Comparison of ENCODE assay signal across 9 cellular contexts in the genomic region with DNA sequence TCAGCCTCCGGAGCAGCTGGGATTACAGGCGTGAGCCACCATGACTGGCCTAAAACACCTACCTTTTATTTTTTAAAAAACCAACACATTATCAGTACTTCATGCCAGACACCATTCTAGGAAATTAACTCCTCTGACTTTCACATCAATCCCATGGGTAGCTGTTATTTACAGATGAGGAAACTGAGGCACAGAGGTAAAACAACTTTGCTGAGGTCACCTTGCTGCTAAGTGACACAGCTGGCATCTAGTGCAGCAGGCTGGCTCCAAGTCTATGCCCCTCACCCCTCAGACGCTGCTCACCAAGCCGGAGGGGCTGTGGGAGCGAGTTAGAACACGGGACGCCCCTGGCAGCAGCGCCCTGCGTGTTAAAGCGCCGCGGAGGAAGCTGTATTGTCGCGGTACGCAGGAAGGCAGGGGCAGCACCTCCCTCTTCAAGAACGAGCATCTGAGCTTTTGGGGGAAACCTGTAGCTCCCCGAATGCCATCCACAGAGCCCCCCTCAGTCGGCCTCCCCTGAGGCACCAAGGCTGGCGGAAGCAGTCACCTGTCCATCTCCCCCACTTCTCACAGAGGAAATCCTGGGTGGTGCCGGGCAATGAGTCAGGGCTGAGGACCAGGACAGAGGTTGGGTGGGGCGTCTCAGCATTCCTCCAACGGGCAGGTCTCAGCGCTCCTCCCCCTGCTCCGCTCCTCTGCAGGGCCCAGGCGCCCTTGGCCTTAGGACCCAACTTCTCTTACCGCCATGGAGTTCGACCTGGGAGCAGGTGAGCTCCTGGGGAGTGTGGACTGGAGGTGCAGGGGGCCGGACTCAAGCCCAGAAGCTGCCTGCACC. TPM values are rescaled to one million over a fixed set of nuclear protein-coding genes. Genes with fewer than 3 reads are reported as not detected.
DNase-seq lines count a peak whose midpoint lies in the region; ATAC-seq, FAIRE-seq and TF ChIP-seq lines count a peak whose summit lies in the region.
"Had no signal": no experiment of that assay in that cellular context is flagged by ENCODE, and none has a peak within 500 bp of the region (broad histone marks: within the 10 kb centered on the region; RNA-seq: fewer than 3 reads in every experiment).

A gene (plus strand): TSS at position 735 of the 835 bp plus-strand sequence. CDS start 11 bp downstream, at position 746.

- TF ChIP-seq POLR2A in thyroid gland (IDR thresholded peaks at IDR 0.05) = no peak

- no peak for ATAC-seq in HG03571 (IDR thresholded peaks at IDR 0.05; ENCODE audit: unreplicated experiment)
- no peak for ATAC-seq in HG03196 (IDR thresholded peaks at IDR 0.05; ENCODE audit: unreplicated experiment)

- H3K27me3 ChIP-seq in bronchial epithelial cell (ENCODE audit: control insufficient read depth, insufficient read depth, low read length) = no peaks in the 10 kb centered on the region
- no peaks in the 10 kb centered on the region for H3K27me3 ChIP-seq in thyroid gland
- H3K27me3 ChIP-seq in MG63 = no peaks in the 10 kb centered on the region

- peaks cover 19% of the 10 kb centered on the region for H3K36me3 ChIP-seq in bronchial epithelial cell (ENCODE audit: control insufficient read depth, insufficient read depth, low read length)
- H3K36me3 ChIP-seq in thyroid gland = no peaks in the 10 kb centered on the region
- H3K36me3 ChIP-seq in MG63 = peaks cover 57% of the 10 kb centered on the region

- H3K4me1 ChIP-seq in thyroid gland = peaks cover 13 to 22% of the 10 kb centered on the region in 2 donors

- H3K9me3 ChIP-seq in thyroid gland (no peaks in the 10 kb centered on the region), MG63 (no peaks in the 10 kb centered on the region)

- peak; percentile 94 for FAIRE-seq in bronchial epithelial cell (lab: Jason Lieb, UNC)

- peak within 1 kb of the TSS in 2 of 3 donors; percentile 11 to 28 for H3K27ac ChIP-seq in thyroid gland

- TF ChIP-seq RAD21 in Ishikawa (IDR thresholded peaks at IDR 0.05; ENCODE audit: low read depth) = no peak

- TF ChIP-seq CTCF in bronchial epithelial cell (IDR thresholded peaks at IDR 0.05; ENCODE audit: insufficient read depth, low read length, severe bottlenecking) = no peak
- no peak for TF ChIP-seq CTCF in thyroid gland (IDR thresholded peaks at IDR 0.05)

- TF ChIP-seq EP300 in Ishikawa (IDR thresholded peaks at IDR 0.05; ENCODE audit: borderline replicate concordance) = peak; percentile 54; the same call in 1 of the 2 replicates

- intact Hi-C loops in thyroid gland (cut with DNase I) = no loop called here

- H3K4me3 ChIP-seq in bronchial epithelial cell (ENCODE audit: low read depth, low read length) = peak within 1 kb of the TSS; percentile 85
- no peak within 1 kb of the TSS for H3K4me3 ChIP-seq in thyroid gland (replicated peaks in 1 of 3)
- H3K4me3 ChIP-seq in MG63 = no peak within 1 kb of the TSS

- peak; percentile 87 for DNase-seq in bronchial epithelial cell (ENCODE audit: low read depth)
- peak; percentile 89 for DNase-seq in kidney tubule cell (ENCODE audit: low spot score)
- DNase-seq in thyroid gland = peak; percentile 67 to 74
- DNase-seq in NCI-H1092 (lab: John Stamatoyannopoulos, UW) = no peak
- no peak for DNase-seq in MG63
- DNase-seq: NCI-H510A had no signal

- WGBS in thyroid gland, 2 donors = 45 to 63% methylated on average over 6 to 24 of the region's 28 CpGs

TF ChIP-seq in Ishikawa, 13 proteins besides CTCF, POLR2A, EP300 and RAD21:
- TF ChIP-seq NFIC (IDR thresholded peaks at IDR 0.05) (no peak), CEBPB (IDR thresholded peaks at IDR 0.05) (no peak), ZBTB7A (IDR thresholded peaks at IDR 0.05; ENCODE audit: low read depth) (peak; percentile 60; the same call in 1 of the 2 replicates), TEAD4 (IDR thresholded peaks at IDR 0.05) (peak; percentile 70), YY1 (IDR thresholded peaks at IDR 0.05; ENCODE audit: low read depth) (peak; percentile 40; the same call in 1 of the 2 replicates), TCF12 (IDR thresholded peaks at IDR 0.05; ENCODE audit: low read depth) (peak; percentile 60), CREB1 (IDR thresholded peaks at IDR 0.05; ENCODE audit: low read depth) (no peak), EGR1 (IDR thresholded peaks at IDR 0.05) (no peak), TAF1 (IDR thresholded peaks at IDR 0.05; ENCODE audit: low read depth) (no peak; the same call in 1 of the 2 replicates), FOXM1 (IDR thresholded peaks at IDR 0.05; ENCODE audit: borderline replicate concordance, low read depth) (no peak)
- TF ChIP-seq, protein P1, sequence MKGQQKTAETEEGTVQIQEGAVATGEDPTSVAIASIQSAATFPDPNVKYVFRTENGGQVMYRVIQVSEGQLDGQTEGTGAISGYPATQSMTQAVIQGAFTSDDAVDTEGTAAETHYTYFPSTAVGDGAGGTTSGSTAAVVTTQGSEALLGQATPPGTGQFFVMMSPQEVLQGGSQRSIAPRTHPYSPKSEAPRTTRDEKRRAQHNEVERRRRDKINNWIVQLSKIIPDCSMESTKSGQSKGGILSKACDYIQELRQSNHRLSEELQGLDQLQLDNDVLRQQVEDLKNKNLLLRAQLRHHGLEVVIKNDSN (IDR thresholded peaks at IDR 0.05) = peak; percentile 43; the same call in 1 of the 2 replicates
- TF ChIP-seq, protein P2, sequence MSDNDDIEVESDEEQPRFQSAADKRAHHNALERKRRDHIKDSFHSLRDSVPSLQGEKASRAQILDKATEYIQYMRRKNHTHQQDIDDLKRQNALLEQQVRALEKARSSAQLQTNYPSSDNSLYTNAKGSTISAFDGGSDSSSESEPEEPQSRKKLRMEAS (IDR thresholded peaks at IDR 0.05) = peak; percentile 33; the same call in 1 of the 2 replicates
- TF ChIP-seq, protein P3, sequence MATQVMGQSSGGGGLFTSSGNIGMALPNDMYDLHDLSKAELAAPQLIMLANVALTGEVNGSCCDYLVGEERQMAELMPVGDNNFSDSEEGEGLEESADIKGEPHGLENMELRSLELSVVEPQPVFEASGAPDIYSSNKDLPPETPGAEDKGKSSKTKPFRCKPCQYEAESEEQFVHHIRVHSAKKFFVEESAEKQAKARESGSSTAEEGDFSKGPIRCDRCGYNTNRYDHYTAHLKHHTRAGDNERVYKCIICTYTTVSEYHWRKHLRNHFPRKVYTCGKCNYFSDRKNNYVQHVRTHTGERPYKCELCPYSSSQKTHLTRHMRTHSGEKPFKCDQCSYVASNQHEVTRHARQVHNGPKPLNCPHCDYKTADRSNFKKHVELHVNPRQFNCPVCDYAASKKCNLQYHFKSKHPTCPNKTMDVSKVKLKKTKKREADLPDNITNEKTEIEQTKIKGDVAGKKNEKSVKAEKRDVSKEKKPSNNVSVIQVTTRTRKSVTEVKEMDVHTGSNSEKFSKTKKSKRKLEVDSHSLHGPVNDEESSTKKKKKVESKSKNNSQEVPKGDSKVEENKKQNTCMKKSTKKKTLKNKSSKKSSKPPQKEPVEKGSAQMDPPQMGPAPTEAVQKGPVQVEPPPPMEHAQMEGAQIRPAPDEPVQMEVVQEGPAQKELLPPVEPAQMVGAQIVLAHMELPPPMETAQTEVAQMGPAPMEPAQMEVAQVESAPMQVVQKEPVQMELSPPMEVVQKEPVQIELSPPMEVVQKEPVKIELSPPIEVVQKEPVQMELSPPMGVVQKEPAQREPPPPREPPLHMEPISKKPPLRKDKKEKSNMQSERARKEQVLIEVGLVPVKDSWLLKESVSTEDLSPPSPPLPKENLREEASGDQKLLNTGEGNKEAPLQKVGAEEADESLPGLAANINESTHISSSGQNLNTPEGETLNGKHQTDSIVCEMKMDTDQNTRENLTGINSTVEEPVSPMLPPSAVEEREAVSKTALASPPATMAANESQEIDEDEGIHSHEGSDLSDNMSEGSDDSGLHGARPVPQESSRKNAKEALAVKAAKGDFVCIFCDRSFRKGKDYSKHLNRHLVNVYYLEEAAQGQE (IDR thresholded peaks at IDR 0.05; ENCODE audit: low read depth) = no peak

RNA-seq across cellular contexts. Expression of the gene that starts here (rescaled TPM):
- total RNA-seq in bronchial epithelial cell (266 and 612 TPM in 2 replicates), thyroid gland (10 to 100 TPM in 3 of 4 donors, not detected in 1; 16.2 to 26.3 (median 17.2) TPM)
- total RNA-seq in MG63 (2014; rRNA removed; shearing (Covaris generic); ENCODE audit: low replicate concordance) = not detected in 2 replicates

Comparison
In these comparisons a context has a peak if more than half of its experiments do, and no peak if none do; other contexts are left out.
1. DNase-seq: peak in bronchial epithelial cell (single experiment), kidney tubule cell (single experiment) and thyroid gland (2 of 2); none in NCI-H1092 (single experiment) and MG63 (single experiment).